Comparison of ENCODE assay signal across 8 cellular contexts in the genomic region with DNA sequence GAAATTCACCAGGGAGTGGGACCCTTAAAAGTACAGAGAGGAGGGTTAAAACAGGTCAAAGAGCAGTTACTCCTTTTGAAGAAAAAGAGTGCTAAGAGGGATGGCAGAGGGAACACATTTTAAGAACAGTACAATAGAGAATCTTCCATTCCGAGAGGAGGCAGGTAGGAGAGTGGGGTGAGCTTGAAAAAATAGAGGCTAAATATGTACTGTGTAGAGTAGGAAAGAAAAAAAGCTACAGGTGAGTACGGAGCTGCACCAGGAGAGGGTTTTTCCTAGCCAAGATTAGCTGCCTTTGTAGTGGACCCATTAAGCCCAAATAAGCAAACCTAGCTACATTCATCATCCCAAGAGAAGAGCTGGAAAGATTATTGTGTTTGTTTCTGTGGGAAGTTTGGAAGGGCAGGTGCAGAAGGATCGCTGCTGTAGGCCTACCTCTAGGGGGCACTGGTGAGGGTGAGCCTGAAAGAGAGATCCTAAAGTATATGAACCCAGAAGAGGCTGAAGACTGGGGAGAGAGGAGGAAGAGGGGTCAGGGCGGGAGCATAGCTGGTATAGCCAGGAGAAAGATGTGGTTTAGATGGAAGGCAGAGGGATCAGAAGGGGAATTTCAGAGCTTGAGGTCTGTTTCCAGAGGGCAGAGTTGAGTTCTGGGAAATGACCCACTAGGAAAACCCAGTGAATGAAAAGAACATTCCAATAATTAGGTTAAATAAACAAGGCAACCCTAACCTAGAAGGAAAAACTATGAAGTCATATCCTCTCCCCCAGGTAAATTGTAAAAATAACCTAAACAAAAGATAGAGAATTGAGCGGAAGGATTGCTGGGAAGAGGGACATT. TPM values are rescaled to one million over a fixed set of nuclear protein-coding genes. Genes with fewer than 3 reads are reported as not detected.
A peak's percentile ranks its signal among the peaks of the same experiment; 100 is the strongest.
DNase-seq lines count a peak whose midpoint lies in the region; ATAC-seq and TF ChIP-seq lines count a peak whose summit lies in the region.

No MANE protein-coding gene starts in this region.

- H3K4me3 Mint-ChIP-seq in activated naive CD8-positive, alpha-beta T cell: no peak overlapping the region

- H3K4me3 ChIP-seq in A673 (ENCODE audit: low read depth, low read length, poor library complexity, severe bottlenecking) (no peak overlapping the region), PC-9 (no peak overlapping the region)

- H3K4me1 ChIP-seq in A673 (ENCODE audit: insufficient read depth, low read length, poor library complexity, severe bottlenecking) (peaks cover 8% of the 10 kb centered on the region), PC-9 (replicated peaks; ENCODE audit: insufficient read depth) (no peaks in the 10 kb centered on the region)

- CTCF ChIA-PET in A673 (lab: Charles Lee): interaction anchor here (0.6 to 1.0 kb wide), 2 partner anchors 15 to 39 kb away, joined by 3 read pairs; no protein-coding TSS in a partner anchor
- CTCF ChIA-PET in PC-9 (lab: Charles Lee): no interaction called here

- no peaks in the 10 kb centered on the region for H3K79me2 ChIP-seq in PC-9 (ENCODE audit: low read depth)

- DNase-seq in A673 (ENCODE audit: low spot score) (peak; percentile 66), PC-9 (peak in 1 of 2 experiments; percentile 11), iPS-NIHi7 (ENCODE audit: extremely low spot score) (peak; percentile 85), RKO (ENCODE audit: low spot score) (no peak)
- peak; percentile 23 for DNase-seq in stimulated activated CD8-positive, alpha-beta memory T cell treated with anti-CD3 and anti-CD28 coated beads, Interleukin-4, amount 100 ng/mL, for 24 hours (ENCODE audit: low read depth)

- H3K36me3 ChIP-seq in A673 (ENCODE audit: insufficient read depth, low read length, poor library complexity, severe bottlenecking) (no peaks in the 10 kb centered on the region), PC-9 (ENCODE audit: low read depth) (no peaks in the 10 kb centered on the region)

- no TSS peak for BruUV-seq in A673 (replicated peaks; lab: Mats Ljungman, UMichigan)
- BruUV-seq in PC-9 (replicated peaks; lab: Mats Ljungman, UMichigan): no TSS peak

- peak; percentile 26 for ATAC-seq in GM18502 (IDR thresholded peaks at IDR 0.05; ENCODE audit: poor library complexity, unreplicated experiment)
- ATAC-seq in HG03439 (IDR thresholded peaks at IDR 0.05; ENCODE audit: unreplicated experiment): no peak

- H3K27ac ChIP-seq in A673 (ENCODE audit: low read depth, low read length, poor library complexity, severe bottlenecking) (no peak overlapping the region), PC-9 (no peak overlapping the region)

- H3K9me2 ChIP-seq in PC-9 (ENCODE audit: insufficient read depth): no peaks in the 10 kb centered on the region

- no peaks in the 10 kb centered on the region for H4K20me1 ChIP-seq in PC-9 (ENCODE audit: insufficient read depth)

- H3K36me3 Mint-ChIP-seq in activated naive CD8-positive, alpha-beta T cell: peaks cover 18% of the 10 kb centered on the region

- no peaks in the 10 kb centered on the region for H3K27me3 ChIP-seq in A673 (replicated peaks; ENCODE audit: insufficient read depth, low read depth, low read length, poor library complexity)
- H3K27me3 ChIP-seq in PC-9 (ENCODE audit: insufficient read depth, low read depth): no peaks in the 10 kb centered on the region

- no peak overlapping the region for H2AFZ ChIP-seq in PC-9

- no peaks in the 10 kb centered on the region; the same call in 1 of the 2 replicates for H3F3A ChIP-seq in PC-9 (ENCODE audit: insufficient read depth, low read depth)

- no peak overlapping the region for H3K4me2 ChIP-seq in PC-9

- TF ChIP-seq CTCF in A673 (conservative IDR thresholded peaks at IDR 0.05; ENCODE audit: low read depth, low read length) (peak; percentile 91), PC-9 (conservative IDR thresholded peaks at IDR 0.05) (peak; percentile 77)

- H3K27ac Mint-ChIP-seq in activated naive CD8-positive, alpha-beta T cell: peak overlapping the region; percentile 46

- peaks cover 16% of the 10 kb centered on the region for H3K4me1 Mint-ChIP-seq in activated naive CD8-positive, alpha-beta T cell (ENCODE audit: low read depth)

- H3K9me3 Mint-ChIP-seq in activated naive CD8-positive, alpha-beta T cell (ENCODE audit: low read depth): peaks cover 4% of the 10 kb centered on the region

- H3K27me3 Mint-ChIP-seq in activated naive CD8-positive, alpha-beta T cell: no peaks in the 10 kb centered on the region

- POLR2A ChIA-PET in A673 (lab: Charles Lee; ENCODE audit: low non-redundant PET) (interaction anchor here (0.6 kb wide), 1 partner anchor 45 kb away, joined by 3 read pairs; no protein-coding TSS in a partner anchor), PC-9 (lab: Charles Lee; ENCODE audit: unreplicated experiment) (no interaction called here)

- intact Hi-C loops in A673 (cut with micrococcal nuclease; ENCODE audit: unreplicated experiment) (loop anchor here (2.0 kb wide), 1 partner anchor 50 kb away; a partner anchor contains a TSS), PC-9 (cut with micrococcal nuclease; ENCODE audit: unreplicated experiment) (no loop called here)

- H3K9me3 ChIP-seq in A673 (ENCODE audit: low read depth, low read length, poor library complexity, severe bottlenecking) (no peaks in the 10 kb centered on the region), PC-9 (ENCODE audit: insufficient read depth, low read depth) (no peaks in the 10 kb centered on the region)

RNA-seq across cellular contexts. Expression of a gene that starts 50.2 kb away (rescaled TPM):
- total RNA-seq in A673 (2021) (15.0 and 15.8 TPM in 2 replicates), PC-9 (2021) (13.6 and 14.4 TPM in 2 replicates)
